ENCODE assay signal across 30 cellular contexts in the genomic region with DNA sequence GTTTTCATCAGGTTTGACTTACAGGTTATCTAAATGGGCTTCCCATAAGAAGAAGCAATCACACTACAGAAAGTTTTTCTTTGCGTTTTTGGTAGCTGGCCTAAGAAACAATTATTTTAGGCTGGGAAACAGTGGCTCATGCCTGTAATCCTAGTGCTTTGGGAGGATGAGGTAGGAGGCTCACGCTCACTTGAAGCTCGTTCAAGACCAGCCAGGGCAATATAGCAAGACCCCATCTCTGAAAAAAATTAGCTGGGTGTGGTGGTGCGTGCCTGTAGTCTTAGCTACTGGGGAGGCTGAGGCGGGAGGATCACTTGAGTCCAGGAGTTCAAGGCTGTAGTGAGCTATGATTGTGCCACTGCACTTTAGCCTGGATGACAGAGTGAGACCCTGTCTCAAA. TPM values are rescaled to one million over a fixed set of nuclear protein-coding genes. Genes with fewer than 3 reads are reported as not detected.
DNase-seq lines count a peak whose midpoint lies in the region; ATAC-seq, FAIRE-seq and TF ChIP-seq lines count a peak whose summit lies in the region.
"Had no signal": no experiment of that assay in that cellular context is flagged by ENCODE, and none has a peak within 500 bp of the region (broad histone marks: within the 10 kb centered on the region; RNA-seq: fewer than 3 reads in every experiment).

No MANE protein-coding gene starts in this region.

- H3K23ac ChIP-seq in IMR-90 (ENCODE audit: low read depth, low read length), result no peak overlapping the region

- H3K27me3 Mint-ChIP-seq in activated naive CD8-positive, alpha-beta T cell treated with anti-CD3 and anti-CD28 coated beads for 36 hours, result peaks cover 7% of the 10 kb centered on the region

- POLR2A ChIA-PET in IMR-90 (lab: Charles Lee; ENCODE audit: unreplicated experiment) (interaction anchor here (0.6 kb wide), 1 partner anchor 92 kb away, joined by 3 read pairs; no protein-coding TSS in a partner anchor), endothelial cell of umbilical vein (lab: Charles Lee) (no interaction called here)

- no peak overlapping the region for H3K14ac ChIP-seq in IMR-90 (replicated peaks; ENCODE audit: low read depth, low read length)

- H3K9me3 ChIP-seq in IMR-90 (ENCODE audit: control insufficient read depth, insufficient read depth, low read length) (no peaks in the 10 kb centered on the region; the same call in 1 of the 2 replicates), endothelial cell of umbilical vein (replicated peaks; ENCODE audit: control insufficient read depth, insufficient read depth, low read length) (peaks cover 3% of the 10 kb centered on the region)

- no peak overlapping the region for H2AK9ac ChIP-seq in IMR-90 (replicated peaks; ENCODE audit: low read depth, low read length, poor library complexity)

- H4K91ac ChIP-seq in IMR-90 (ENCODE audit: insufficient read depth, low read depth, low read length), result 0 out of 2 replicates have a peak overlapping the region, but pooled peaks have one; percentile 17

- BruUV-seq in IMR-90 (replicated peaks; lab: Mats Ljungman, UMichigan) (no TSS peak), endothelial cell of umbilical vein (replicated peaks; lab: Mats Ljungman, UMichigan) (no TSS peak)

- no peak overlapping the region for H4K8ac ChIP-seq in IMR-90 (ENCODE audit: low read depth in 2 of 2, low read length in 2 of 2)

- no peak for TF ChIP-seq RAD21 in IMR-90 (IDR thresholded peaks at IDR 0.05; ENCODE audit: low read length)

- no peak overlapping the region for H3K56ac ChIP-seq in IMR-90 (ENCODE audit: extremely low read depth, insufficient read depth, low read length)

- H3K4me2 ChIP-seq in IMR-90 (ENCODE audit: low read depth, low read length) (no peak overlapping the region), endothelial cell of umbilical vein (ENCODE audit: insufficient read depth, low read length) (no peak overlapping the region)
- H3K4me2 ChIP-seq: BLaER1 had no signal

- H2BK5ac ChIP-seq in IMR-90 (ENCODE audit: low read depth, low read length, poor library complexity, severe bottlenecking), result no peak overlapping the region

- TF ChIP-seq CTCF in IMR-90 (conservative IDR thresholded peaks at IDR 0.05; ENCODE audit: low read depth, low read length), result no peak
- TF ChIP-seq CTCF in endothelial cell of umbilical vein (IDR thresholded peaks at IDR 0.05; ENCODE audit: extremely low read depth in 1 of 2, insufficient read depth in 1 of 2, low read depth in 1 of 2, low read length in 2 of 2), result no peak

- peak; percentile 21 for FAIRE-seq in endothelial cell of umbilical vein (lab: Jason Lieb, UNC)
- FAIRE-seq: A204.1, GM12878, GM12892, GM18507 had no signal

- H3K27ac ChIP-seq in IMR-90 (ENCODE audit: insufficient read depth, low read length) (no peak overlapping the region), endothelial cell of umbilical vein (ENCODE audit: insufficient read depth, low read depth, low read length) (no peak overlapping the region)
- H3K27ac ChIP-seq: BLaER1 had no signal

- DNase-seq in IMR-90 (no peak), endothelial cell of umbilical vein (ENCODE audit: low read depth, low spot score) (no peak)
- no peak for DNase-seq in activated naive CD8-positive, alpha-beta T cell treated with anti-CD3 and anti-CD28 coated beads for 36 hours
- DNase-seq: 8988T; ACHN; BE2C; C1 segment of cervical spinal cord; CD4-positive, alpha-beta memory T cell; CD4-positive, CD25-positive, alpha-beta regulatory T cell; CD8-positive, alpha-beta memory T cell; COR-L47; DMS 273 treated with DMSO at 0.1 percent for 48 hours; DMS153; DMS53; DMS79; DND-41; EL; GDM1 had no signal

- CTCF ChIA-PET in IMR-90 (lab: Yijun Ruan, JAX), result interaction anchor here (0.6 to 5.3 kb wide), 5 partner anchors 23 to 231 kb away, joined by 3 to 25 read pairs (median 3); no protein-coding TSS in a partner anchor
- CTCF ChIA-PET in endothelial cell of umbilical vein (lab: Charles Lee), result interaction anchor here (0.8 to 26.7 kb wide), 7 partner anchors 9 to 231 kb away, joined by 3 to 770 read pairs (median 5); partner anchors contain the start of gene GOLT1A

- H4K20me1 ChIP-seq in IMR-90 (ENCODE audit: insufficient read depth, low read length) (no peaks in the 10 kb centered on the region), endothelial cell of umbilical vein (replicated peaks; ENCODE audit: control insufficient read depth, extremely low read depth, insufficient read depth, low read length) (no peaks in the 10 kb centered on the region)
- H4K20me1 ChIP-seq: BLaER1 had no signal

- no peak overlapping the region for H2BK120ac ChIP-seq in IMR-90 (ENCODE audit: low read depth, low read length)

- peaks cover 6% of the 10 kb centered on the region for H3K9me1 ChIP-seq in IMR-90 (ENCODE audit: insufficient read depth, low read length)
- no peaks in the 10 kb centered on the region for H3K9me1 ChIP-seq in endothelial cell of umbilical vein (replicated peaks; ENCODE audit: control insufficient read depth, extremely low read depth, insufficient read depth, low read length)

- 0 out of 2 replicates have a peak overlapping the region, but pooled peaks have one; percentile 26 for H2AK5ac ChIP-seq in IMR-90 (ENCODE audit: low read depth, low read length)

- in situ Hi-C loops in IMR-90 (cut with MboI; ENCODE audit: low sequenced_read_pairs), result loop anchor here (5.0 kb wide), 1 partner anchor 40 kb away; no protein-coding TSS in a partner anchor

- peak overlapping the region; percentile 55; the same call in 1 of the 2 replicates for H2BK20ac ChIP-seq in IMR-90 (ENCODE audit: low read depth, low read length)

- no peak overlapping the region for H3K18ac ChIP-seq in IMR-90 (ENCODE audit: low read depth, low read length)

- H3K27me3 ChIP-seq in IMR-90 (ENCODE audit: control insufficient read depth, insufficient read depth, low read length) (no peaks in the 10 kb centered on the region), endothelial cell of umbilical vein (ENCODE audit: control insufficient read depth in 2 of 2, insufficient read depth in 2 of 2, low read length in 2 of 2) (no peaks in the 10 kb centered on the region)
- H3K27me3 ChIP-seq: BE2C, BLaER1 had no signal

- H3K27ac Mint-ChIP-seq in activated naive CD8-positive, alpha-beta T cell treated with anti-CD3 and anti-CD28 coated beads for 36 hours, result no peak overlapping the region
- H3K27ac Mint-ChIP-seq: CD14-positive monocyte; CD4-positive, alpha-beta memory T cell; CD4-positive, CD25-positive, alpha-beta regulatory T cell; CD8-positive, alpha-beta memory T cell had no signal

- H3K4me1 ChIP-seq in IMR-90 (ENCODE audit: control insufficient read depth, insufficient read depth, low read length) (peaks cover 4% of the 10 kb centered on the region; the same call in 1 of the 2 replicates), endothelial cell of umbilical vein (ENCODE audit: control insufficient read depth, extremely low read depth, insufficient read depth, low read length) (peaks cover 18% of the 10 kb centered on the region)
- H3K4me1 ChIP-seq: BE2C had no signal

- no peak overlapping the region for H2BK15ac ChIP-seq in IMR-90 (ENCODE audit: low read depth, low read length)

- TF ChIP-seq POLR2A in IMR-90 (IDR thresholded peaks at IDR 0.05; ENCODE audit: low read depth, low read length) (no peak), endothelial cell of umbilical vein (IDR thresholded peaks at IDR 0.05; ENCODE audit: low read depth, low read length) (no peak)

- H3K4me1 Mint-ChIP-seq in activated naive CD8-positive, alpha-beta T cell treated with anti-CD3 and anti-CD28 coated beads for 36 hours, result no peaks in the 10 kb centered on the region
- H3K4me1 Mint-ChIP-seq: CD4-positive, alpha-beta memory T cell; CD4-positive, CD25-positive, alpha-beta regulatory T cell; CD8-positive, alpha-beta memory T cell had no signal

- H2AFZ ChIP-seq in IMR-90 (replicated peaks; ENCODE audit: low read length, poor library complexity) (no peak overlapping the region), endothelial cell of umbilical vein (ENCODE audit: low read depth, low read length) (no peak overlapping the region)

- no peak overlapping the region for H3K4me3 Mint-ChIP-seq in activated naive CD8-positive, alpha-beta T cell treated with anti-CD3 and anti-CD28 coated beads for 36 hours
- H3K4me3 Mint-ChIP-seq: CD14-positive monocyte; CD4-positive, alpha-beta memory T cell; CD4-positive, CD25-positive, alpha-beta regulatory T cell; CD8-positive, alpha-beta memory T cell had no signal

- no peak overlapping the region for H3K9ac ChIP-seq in IMR-90 (ENCODE audit: low read depth, low read length)
- no peak overlapping the region for H3K9ac ChIP-seq in endothelial cell of umbilical vein (replicated peaks; ENCODE audit: extremely low read depth, insufficient read depth, low read length)
- H3K9ac ChIP-seq: BLaER1 had no signal

- H3K4me3 ChIP-seq in IMR-90 (ENCODE audit: insufficient read depth, low read depth, low read length) (no peak overlapping the region), endothelial cell of umbilical vein (replicated peaks in 1 of 3; ENCODE audit: insufficient read depth in 1 of 3, low read depth in 1 of 3, low read length in 3 of 3) (no peak overlapping the region)
- H3K4me3 ChIP-seq: BLaER1, GM12878 had no signal

- intact Hi-C loops in IMR-90 (cut with micrococcal nuclease) (no loop called here), endothelial cell of umbilical vein (cut with micrococcal nuclease) (loop anchor here (1.0 kb wide), 1 partner anchor 32 kb away; no protein-coding TSS in a partner anchor)

- WGBS in IMR-90 (ENCODE audit: extremely low coverage in 2 of 2, insufficient read length in 1 of 2), 2 experiments, result 100% methylated on average over 1 of the region's 5 CpGs; no CpG with 5 or more reads in 1 of the 2 experiments

- H3K36me3 ChIP-seq in IMR-90 (ENCODE audit: control insufficient read depth, insufficient read depth, low read length) (no peaks in the 10 kb centered on the region), endothelial cell of umbilical vein (ENCODE audit: control insufficient read depth in 2 of 2, extremely low read depth in 1 of 2, insufficient read depth in 2 of 2, low read length in 2 of 2) (no peaks in the 10 kb centered on the region)
- H3K36me3 ChIP-seq: BE2C had no signal

- H3K4ac ChIP-seq in IMR-90 (ENCODE audit: low read depth, low read length), result no peak overlapping the region

- H4K5ac ChIP-seq in IMR-90 (ENCODE audit: low read depth, low read length), result no peak overlapping the region

- peaks cover 30% of the 10 kb centered on the region for H3K9me3 Mint-ChIP-seq in activated naive CD8-positive, alpha-beta T cell treated with anti-CD3 and anti-CD28 coated beads for 36 hours

- H3K79me2 ChIP-seq in endothelial cell of umbilical vein (ENCODE audit: control insufficient read depth, insufficient read depth, low read length), result no peaks in the 10 kb centered on the region

- no peak for ATAC-seq in IMR-90 (ENCODE audit: low read depth)
- ATAC-seq in HG02623 (IDR thresholded peaks at IDR 0.05; ENCODE audit: unreplicated experiment), result no peak
- no peak for ATAC-seq in HG03196 (IDR thresholded peaks at IDR 0.05; ENCODE audit: unreplicated experiment)
- ATAC-seq: GM12878 had no signal

- dilution Hi-C loops in IMR-90 (cut with HindIII; ENCODE audit: low sequenced_read_pairs, unreplicated experiment), result loop anchor here (25.0 kb wide), 1 partner anchor 220 kb away; no protein-coding TSS in a partner anchor
- dilution Hi-C loops in endothelial cell of umbilical vein (cut with MboI; ENCODE audit: extremely low pct_ligation_motif_present, low sequenced_read_pairs), result loop anchor here (25.0 kb wide), 1 partner anchor 170 kb away; no protein-coding TSS in a partner anchor

- H3K36me3 Mint-ChIP-seq in activated naive CD8-positive, alpha-beta T cell treated with anti-CD3 and anti-CD28 coated beads for 36 hours, result no peaks in the 10 kb centered on the region
- H3K36me3 Mint-ChIP-seq: CD14-positive monocyte; CD4-positive, CD25-positive, alpha-beta regulatory T cell had no signal

- H3K79me1 ChIP-seq in IMR-90 (ENCODE audit: low read depth in 1 of 2, low read length in 2 of 2), result 0 out of 4 replicates have a peak, but pooled peaks cover 0 to 3% of the 10 kb centered on the region in 2 experiments

RNA-seq across cellular contexts. Expression of gene REN, which starts 1.6 kb away (rescaled TPM):
- total RNA-seq in IMR-90 (2012; rRNA removed), result 0.28 and 0.54 TPM in 2 replicates
- 1.1 and 1.2 TPM in 2 replicates for polyA plus RNA-seq in IMR-90 (2012; rRNA removed)
- polyA plus RNA-seq in IMR-90 (2012; cell fraction: cytosol; rRNA removed), result 0.27 and 0.78 TPM in 2 replicates
- polyA plus RNA-seq in IMR-90 (2012; cell fraction: nucleus; rRNA removed; ENCODE audit: low replicate concordance), result 0.63 and 0.83 TPM in 2 replicates
- not detected in 2 replicates for total RNA-seq in endothelial cell of umbilical vein
- 0.11 TPM in 1 of 2 replicates, not detected in the other for polyA plus RNA-seq in endothelial cell of umbilical vein
- not detected in 2 replicates for polyA plus RNA-seq in endothelial cell of umbilical vein (2011; cell fraction: cytosol; rRNA removed)
- 0.13 TPM in 1 of 2 replicates, not detected in the other for polyA plus RNA-seq in endothelial cell of umbilical vein (2011; cell fraction: nucleus; rRNA removed)
- not detected in 2 replicates for polyA plus RNA-seq in endothelial cell of umbilical vein (2012)
- 0.25 TPM in 1 of 2 replicates, not detected in the other for polyA minus RNA-seq in endothelial cell of umbilical vein
- not detected for polyA minus RNA-seq in endothelial cell of umbilical vein (2011; cell fraction: cytosol; rRNA and poly(A)+ RNA removed)
- not detected in 2 replicates for polyA minus RNA-seq in endothelial cell of umbilical vein (2011; cell fraction: nucleus; rRNA and poly(A)+ RNA removed)
- total RNA-seq in activated naive CD8-positive, alpha-beta T cell treated with anti-CD3 and anti-CD28 coated beads for 36 hours, result not detected
- total RNA-seq: A673; CD4-positive, alpha-beta memory T cell; CD4-positive, CD25-positive, alpha-beta regulatory T cell; CD8-positive, alpha-beta memory T cell; Daoy; G401; GM12878 had no signal
- polyA plus RNA-seq: CD14-positive monocyte; CD4-positive, alpha-beta memory T cell; CD4-positive, CD25-positive, alpha-beta regulatory T cell; CD8-positive, alpha-beta memory T cell; GM12878 had no signal

RNA-seq across cellular contexts. Expression of gene ETNK2, which starts 15.9 kb away (rescaled TPM):
- total RNA-seq in IMR-90 (2012; rRNA removed) (24.7 and 26.0 TPM in 2 replicates), endothelial cell of umbilical vein (13.5 and 15.5 TPM in 2 replicates)
- polyA plus RNA-seq in IMR-90 (2012; rRNA removed) (17.8 and 18.9 TPM in 2 replicates), endothelial cell of umbilical vein (27.5 and 32.9 TPM in 2 replicates)
- polyA plus RNA-seq in IMR-90 (2012; cell fraction: cytosol; rRNA removed), result 12.8 and 21.9 TPM in 2 replicates
- polyA plus RNA-seq in IMR-90 (2012; cell fraction: nucleus; rRNA removed; ENCODE audit: low replicate concordance), result 9.1 and 9.2 TPM in 2 replicates
- polyA plus RNA-seq in endothelial cell of umbilical vein (2011; cell fraction: cytosol; rRNA removed), result 21.2 and 23.3 TPM in 2 replicates
- polyA plus RNA-seq in endothelial cell of umbilical vein (2011; cell fraction: nucleus; rRNA removed), result 12.9 and 13.5 TPM in 2 replicates
- 17.5 and 18.0 TPM in 2 replicates for polyA plus RNA-seq in endothelial cell of umbilical vein (2012)
- 37.9 and 50.1 TPM in 2 replicates for polyA minus RNA-seq in endothelial cell of umbilical vein
- polyA minus RNA-seq in endothelial cell of umbilical vein (2011; cell fraction: cytosol; rRNA and poly(A)+ RNA removed), result not detected
- polyA minus RNA-seq in endothelial cell of umbilical vein (2011; cell fraction: nucleus; rRNA and poly(A)+ RNA removed), result 9.8 and 10.2 TPM in 2 replicates
- total RNA-seq in activated naive CD8-positive, alpha-beta T cell treated with anti-CD3 and anti-CD28 coated beads for 36 hours, result 1 to 10 TPM; 1.5 to 1.7 TPM
- total RNA-seq: GM12878 had no signal
- polyA plus RNA-seq: CD14-positive monocyte had no signal

RNA-seq across cellular contexts. Expression of gene KISS1, which starts 28.6 kb away (rescaled TPM):
- total RNA-seq in IMR-90 (2012; rRNA removed) (7.2 and 11.7 TPM in 2 replicates), endothelial cell of umbilical vein (1.00 and 3.9 TPM in 2 replicates)
- polyA plus RNA-seq in IMR-90 (2012; rRNA removed) (27.3 and 34.7 TPM in 2 replicates), endothelial cell of umbilical vein (0.22 and 0.60 TPM in 2 replicates)
- polyA plus RNA-seq in IMR-90 (2012; cell fraction: cytosol; rRNA removed), result 26.9 and 33.4 TPM in 2 replicates
- polyA plus RNA-seq in IMR-90 (2012; cell fraction: nucleus; rRNA removed; ENCODE audit: low replicate concordance), result 6.2 and 14.8 TPM in 2 replicates
- polyA plus RNA-seq in endothelial cell of umbilical vein (2011; cell fraction: cytosol; rRNA removed), result 0.32 TPM in 1 of 2 replicates, not detected in the other
- polyA plus RNA-seq in endothelial cell of umbilical vein (2011; cell fraction: nucleus; rRNA removed), result not detected in 2 replicates
- polyA plus RNA-seq in endothelial cell of umbilical vein (2012), result 0.47 and 0.87 TPM in 2 replicates
- not detected in 2 replicates for polyA minus RNA-seq in endothelial cell of umbilical vein
- not detected for polyA minus RNA-seq in endothelial cell of umbilical vein (2011; cell fraction: cytosol; rRNA and poly(A)+ RNA removed)
- not detected in 2 replicates for polyA minus RNA-seq in endothelial cell of umbilical vein (2011; cell fraction: nucleus; rRNA and poly(A)+ RNA removed)
- not detected for total RNA-seq in activated naive CD8-positive, alpha-beta T cell treated with anti-CD3 and anti-CD28 coated beads for 36 hours
- total RNA-seq: A673; CD4-positive, alpha-beta memory T cell; CD8-positive, alpha-beta memory T cell; G401; GM12878 had no signal
- polyA plus RNA-seq: CD14-positive monocyte; CD4-positive, alpha-beta memory T cell; CD4-positive, CD25-positive, alpha-beta regulatory T cell; CD8-positive, alpha-beta memory T cell; GM12878 had no signal

RNA-seq across cellular contexts. Expression of gene GOLT1A, which starts 46.1 kb away (rescaled TPM):
- total RNA-seq in IMR-90 (2012; rRNA removed) (not detected in 2 replicates), endothelial cell of umbilical vein (not detected in 2 replicates)
- polyA plus RNA-seq in IMR-90 (2012; rRNA removed) (0.32 TPM in 1 of 2 replicates, not detected in the other), endothelial cell of umbilical vein (not detected in 2 replicates)
- polyA plus RNA-seq in IMR-90 (2012; cell fraction: cytosol; rRNA removed), result not detected in 2 replicates
- 0.08 TPM in 1 of 2 replicates, not detected in the other for polyA plus RNA-seq in IMR-90 (2012; cell fraction: nucleus; rRNA removed; ENCODE audit: low replicate concordance)
- not detected in 2 replicates for polyA plus RNA-seq in endothelial cell of umbilical vein (2011; cell fraction: cytosol; rRNA removed)
- polyA plus RNA-seq in endothelial cell of umbilical vein (2011; cell fraction: nucleus; rRNA removed), result not detected in 2 replicates
- not detected in 2 replicates for polyA plus RNA-seq in endothelial cell of umbilical vein (2012)
- not detected in 2 replicates for polyA minus RNA-seq in endothelial cell of umbilical vein
- not detected for polyA minus RNA-seq in endothelial cell of umbilical vein (2011; cell fraction: cytosol; rRNA and poly(A)+ RNA removed)
- polyA minus RNA-seq in endothelial cell of umbilical vein (2011; cell fraction: nucleus; rRNA and poly(A)+ RNA removed), result not detected in 2 replicates
- under 1 TPM in 1 of 2 experiments, not detected in 1; 0.33 TPM for total RNA-seq in activated naive CD8-positive, alpha-beta T cell treated with anti-CD3 and anti-CD28 coated beads for 36 hours
- total RNA-seq: A673; CD4-positive, CD25-positive, alpha-beta regulatory T cell; CD8-positive, alpha-beta memory T cell; Daoy; G401; GM12878 had no signal
- polyA plus RNA-seq: AG04450; CD14-positive monocyte; CD4-positive, CD25-positive, alpha-beta regulatory T cell; CD8-positive, alpha-beta memory T cell had no signal
